In genomic region chr17:41666708-41667279, GRCh38 we compare ENCODE assay signal across 1 cellular context.
A peak's percentile ranks its signal among the peaks of the same experiment; 100 is the strongest.
TF ChIP-seq lines count a peak whose summit lies in the region.

No MANE protein-coding gene starts in this region.

TF ChIP-seq in HepG2, 621 proteins besides CTCF, POLR2A, EP300 and RAD21 (continued from another document):
- no peak for TF ChIP-seq ZHX1 (CRISPR knock-in tag; IDR thresholded peaks at IDR 0.05; ENCODE audit: low read depth)
- peak; percentile 43 for TF ChIP-seq ZNF407 (CRISPR knock-in tag; IDR thresholded peaks at IDR 0.05; ENCODE audit: not compliant biosample characterization)
- no peak for TF ChIP-seq ZNF414 (CRISPR knock-in tag; IDR thresholded peaks at IDR 0.05)
- peak; percentile 73 for TF ChIP-seq IRF2 (CRISPR knock-in tag; IDR thresholded peaks at IDR 0.05)
- peak; percentile 68 for TF ChIP-seq KAT8 (CRISPR knock-in tag; IDR thresholded peaks at IDR 0.05)
- 0 out of 2 replicates have a peak, but pooled peaks have one; percentile 12 for TF ChIP-seq ZNF441 (CRISPR knock-in tag; IDR thresholded peaks at IDR 0.05; ENCODE audit: borderline replicate concordance)
- TF ChIP-seq ZNF562 (CRISPR knock-in tag; IDR thresholded peaks at IDR 0.05; ENCODE audit: borderline replicate concordance), result no peak
- no peak for TF ChIP-seq ZNF652 (CRISPR knock-in tag; IDR thresholded peaks at IDR 0.05; ENCODE audit: borderline replicate concordance, low read depth)
- TF ChIP-seq SP5 (CRISPR knock-in tag; IDR thresholded peaks at IDR 0.05; ENCODE audit: borderline replicate concordance, low read depth), result no peak
- TF ChIP-seq ZFY (CRISPR knock-in tag; IDR thresholded peaks at IDR 0.05), result peak; percentile 63; the same call in 1 of the 2 replicates
- TF ChIP-seq DR1 (CRISPR knock-in tag; IDR thresholded peaks at IDR 0.05), result no peak
- TF ChIP-seq ZNF225 (CRISPR knock-in tag; IDR thresholded peaks at IDR 0.05), result 0 out of 2 replicates have a peak, but pooled peaks have one; percentile 20
- TF ChIP-seq ZNF576 (CRISPR knock-in tag; IDR thresholded peaks at IDR 0.05), result no peak
- no peak for TF ChIP-seq SRSF9 (IDR thresholded peaks at IDR 0.05; ENCODE audit: borderline replicate concordance, insufficient read depth, low read depth, low read length, poor library complexity, severe bottlenecking)
- 0 out of 2 replicates have a peak, but pooled peaks have one; percentile 63 for TF ChIP-seq HES4 (CRISPR knock-in tag; IDR thresholded peaks at IDR 0.05; ENCODE audit: borderline replicate concordance)
- TF ChIP-seq SALL2 (CRISPR knock-in tag; IDR thresholded peaks at IDR 0.05), result no peak; the same call in 1 of the 2 replicates
- TF ChIP-seq NFATC3 (CRISPR knock-in tag; IDR thresholded peaks at IDR 0.05), result no peak
- no peak for TF ChIP-seq ZNF224 (CRISPR knock-in tag; IDR thresholded peaks at IDR 0.05)
- 0 out of 2 replicates have a peak, but pooled peaks have one; percentile 41 for TF ChIP-seq BHLHE40 (IDR thresholded peaks at IDR 0.05; ENCODE audit: low read length)
- peak; percentile 69 for TF ChIP-seq MYC (CRISPR knock-in tag; IDR thresholded peaks at IDR 0.05; ENCODE audit: borderline replicate concordance)
- TF ChIP-seq HNRNPLL (IDR thresholded peaks at IDR 0.05; ENCODE audit: low read depth, low read length, poor library complexity, severe bottlenecking), result peak; percentile 82
